In genomic region chr19:41316306-41316920, GRCh38 we compare ENCODE assay signal across 25 cellular contexts. TPM values are rescaled to one million over a fixed set of nuclear protein-coding genes. Genes with fewer than 3 reads are reported as not detected.
A peak's percentile ranks its signal among the peaks of the same experiment; 100 is the strongest.
DNase-seq lines count a peak whose midpoint lies in the region; ATAC-seq and TF ChIP-seq lines count a peak whose summit lies in the region.
"Had no signal": no experiment of that assay in that cellular context is flagged by ENCODE, and none has a peak within 500 bp of the region (broad histone marks: within the 10 kb centered on the region; RNA-seq: fewer than 3 reads in every experiment).

No MANE protein-coding gene starts in this region.

- POLR2A ChIA-PET in CD8-positive, alpha-beta memory T cell (lab: Charles Lee): no interaction called here
- POLR2A ChIA-PET in activated naive CD8-positive, alpha-beta T cell treated with anti-CD3 and anti-CD28 coated beads, Interleukin-2, amount 10 ng/mL, durations not matched to agents 7 days and 5 days (lab: Charles Lee): interaction anchor here (1.1 to 1.6 kb wide), 2 partner anchors 8 to 9 kb away, joined by 5 to 6 read pairs; no protein-coding TSS in a partner anchor

- H3K9ac ChIP-seq in mesenchymal stem cell (ENCODE audit: low read length): no peak overlapping the region
- H3K9ac ChIP-seq in smooth muscle cell (ENCODE audit: low read depth): no peak overlapping the region
- H3K9ac ChIP-seq: parathyroid adenoma had no signal

- intact Hi-C loops in CD14-positive monocyte (cut with micrococcal nuclease): loop anchor here in 1 of 2 donors (5.0 kb wide), 1 partner anchor 36 kb away; the partner anchor contains the start of gene TGFB1

- no peak overlapping the region for H3K14ac ChIP-seq in mesenchymal stem cell (ENCODE audit: low read length in 2 of 2)

- peaks cover 70 to 95% of the 10 kb centered on the region in 2 donors for H3K36me3 Mint-ChIP-seq in CD14-positive monocyte
- H3K36me3 Mint-ChIP-seq in CD8-positive, alpha-beta memory T cell: peaks cover 13 to 85% (median 14%) of the 10 kb centered on the region in 3 donors
- peaks cover 30% of the 10 kb centered on the region for H3K36me3 Mint-ChIP-seq in activated naive CD8-positive, alpha-beta T cell treated with anti-CD3 and anti-CD28 coated beads, Interleukin-2, amount 10 ng/mL, durations not matched to agents 7 days and 5 days

- peak overlapping the region; percentile 9 for H4K91ac ChIP-seq in mesenchymal stem cell (ENCODE audit: low read length)

- H3F3A ChIP-seq in smooth muscle cell (ENCODE audit: low read depth): peaks cover 19% of the 10 kb centered on the region

- no peaks in the 10 kb centered on the region for H3K27me3 ChIP-seq in CD8-positive, alpha-beta memory T cell (ENCODE audit: insufficient read depth, low read length, poor library complexity, severe bottlenecking)
- no peaks in the 10 kb centered on the region for H3K27me3 ChIP-seq in mesenchymal stem cell (ENCODE audit: control insufficient read depth in 1 of 2, insufficient read depth in 1 of 2, low read length in 2 of 2)
- no peaks in the 10 kb centered on the region for H3K27me3 ChIP-seq in smooth muscle cell (ENCODE audit: low read depth)
- H3K27me3 ChIP-seq: brain microvascular endothelial cell, esophagus squamous epithelium, gastrocnemius medialis, hepatocyte had no signal

- H4K8ac ChIP-seq in mesenchymal stem cell (ENCODE audit: low read length): no peak overlapping the region

- TF ChIP-seq CTCF in CD14-positive monocyte (IDR thresholded peaks at IDR 0.05): no peak
- no peak for TF ChIP-seq CTCF in smooth muscle cell (IDR thresholded peaks at IDR 0.05; ENCODE audit: borderline replicate concordance, insufficient read depth, poor library complexity, severe bottlenecking)

- H3K4me2 ChIP-seq in mesenchymal stem cell (ENCODE audit: low read length, poor library complexity, severe bottlenecking): no peak overlapping the region
- H3K4me2 ChIP-seq in smooth muscle cell: no peak overlapping the region
- H3K4me2 ChIP-seq: hepatocyte had no signal

- WGBS in mesenchymal stem cell: 98% methylated on average over 24 of the region's 24 CpGs
- 97% methylated on average over 24 of the region's 24 CpGs for WGBS in smooth muscle cell (ENCODE audit: low lambda C conversion rate)

- no peaks in the 10 kb centered on the region for H3K9me3 Mint-ChIP-seq in CD14-positive monocyte
- H3K9me3 Mint-ChIP-seq in CD8-positive, alpha-beta memory T cell: no peaks in the 10 kb centered on the region
- H3K9me3 Mint-ChIP-seq in activated naive CD8-positive, alpha-beta T cell treated with anti-CD3 and anti-CD28 coated beads, Interleukin-2, amount 10 ng/mL, durations not matched to agents 7 days and 5 days: no peaks in the 10 kb centered on the region
- H3K9me3 Mint-ChIP-seq: activated T-cell treated with anti-CD3 and anti-CD28 coated beads, Interleukin-2, amount 50 U/mL, for 4 hours; naive thymus-derived CD8-positive, alpha-beta T cell; type B pancreatic cell had no signal

- CTCF ChIA-PET in CD8-positive, alpha-beta memory T cell (lab: Charles Lee): no interaction called here

- peaks cover 22% of the 10 kb centered on the region for H3K4me1 Mint-ChIP-seq in CD14-positive monocyte
- H3K4me1 Mint-ChIP-seq in CD8-positive, alpha-beta memory T cell: peaks cover 31 to 60% (median 39%) of the 10 kb centered on the region in 3 donors
- peaks cover 21% of the 10 kb centered on the region for H3K4me1 Mint-ChIP-seq in activated naive CD8-positive, alpha-beta T cell treated with anti-CD3 and anti-CD28 coated beads, Interleukin-2, amount 10 ng/mL, durations not matched to agents 7 days and 5 days

- no peak overlapping the region for H3K4ac ChIP-seq in mesenchymal stem cell (ENCODE audit: low read depth in 1 of 2, low read length in 2 of 2)

- H2BK12ac ChIP-seq in mesenchymal stem cell (ENCODE audit: low read length in 2 of 2): no peak overlapping the region

- no peak overlapping the region for H2BK120ac ChIP-seq in mesenchymal stem cell (ENCODE audit: low read depth, low read length)

- no peak overlapping the region for H2BK15ac ChIP-seq in mesenchymal stem cell (ENCODE audit: low read depth, poor library complexity, severe bottlenecking)

- peak overlapping the region in 4 of 7 donors; percentile 15 to 51 (median 32) for H3K27ac Mint-ChIP-seq in CD14-positive monocyte
- H3K27ac Mint-ChIP-seq in CD8-positive, alpha-beta memory T cell: peak overlapping the region; percentile 5 to 92 (median 70)
- H3K27ac Mint-ChIP-seq in activated naive CD8-positive, alpha-beta T cell treated with anti-CD3 and anti-CD28 coated beads, Interleukin-2, amount 10 ng/mL, durations not matched to agents 7 days and 5 days: peak overlapping the region; percentile 58
- H3K27ac Mint-ChIP-seq: endodermal cell, type B pancreatic cell had no signal

- no peak overlapping the region for H2AFZ ChIP-seq in mesenchymal stem cell (ENCODE audit: low read depth, low read length)
- H2AFZ ChIP-seq in smooth muscle cell (ENCODE audit: low read depth): no peak overlapping the region
- H2AFZ ChIP-seq: hepatocyte, parathyroid adenoma had no signal

- H2AK5ac ChIP-seq in mesenchymal stem cell (ENCODE audit: low read length, severe bottlenecking): no peak overlapping the region

- DNase-seq in CD14-positive monocyte (ENCODE audit: low spot score) (no peak), mesenchymal stem cell (no peak), smooth muscle cell (lab: John Stamatoyannopoulos, UW; ENCODE audit: unreplicated experiment) (no peak), EL (no peak), NCI-H1436 treated with DMSO at 0.1 percent for 48 hours (lab: John Stamatoyannopoulos, UW) (no peak)
- DNase-seq in CD8-positive, alpha-beta memory T cell: no peak
- DNase-seq in activated naive CD8-positive, alpha-beta T cell treated with anti-CD3 and anti-CD28 coated beads, Interleukin-2, amount 10 ng/mL, durations not matched to agents 7 days and 5 days: no peak
- DNase-seq: activated T-cell treated with anti-CD3 and anti-CD28 coated beads, Interleukin-2, amount 50 U/mL, for 4 hours; brain microvascular endothelial cell; DMS153; endodermal cell; esophagus squamous epithelium; gastrocnemius medialis; naive thymus-derived CD8-positive, alpha-beta T cell; NCI-H1417; NCI-H446; NCI-H82; RPMI8226; WERI-Rb-1 had no signal

- H3K18ac ChIP-seq in mesenchymal stem cell (ENCODE audit: low read depth in 1 of 2, low read length in 2 of 2): no peak overlapping the region

- H3K4me3 Mint-ChIP-seq in CD14-positive monocyte: no peak overlapping the region
- peak overlapping the region in 2 of 7 donors; percentile 5 to 70 for H3K4me3 Mint-ChIP-seq in CD8-positive, alpha-beta memory T cell
- no peak overlapping the region for H3K4me3 Mint-ChIP-seq in activated naive CD8-positive, alpha-beta T cell treated with anti-CD3 and anti-CD28 coated beads, Interleukin-2, amount 10 ng/mL, durations not matched to agents 7 days and 5 days
- H3K4me3 Mint-ChIP-seq: activated T-cell treated with anti-CD3 and anti-CD28 coated beads, Interleukin-2, amount 50 U/mL, for 4 hours; endodermal cell; type B pancreatic cell had no signal

- peaks cover 4% of the 10 kb centered on the region for H3K4me1 ChIP-seq in CD8-positive, alpha-beta memory T cell (ENCODE audit: insufficient read depth, low read length)
- H3K4me1 ChIP-seq in mesenchymal stem cell (ENCODE audit: control insufficient read depth, insufficient read depth, low read depth, low read length) (peaks cover 17% of the 10 kb centered on the region), smooth muscle cell (ENCODE audit: low read depth) (peaks cover 3% of the 10 kb centered on the region)
- H3K4me1 ChIP-seq: parathyroid adenoma had no signal

- peaks cover 24% of the 10 kb centered on the region for H3K79me1 ChIP-seq in mesenchymal stem cell (replicated peaks; ENCODE audit: low read length, poor library complexity, severe bottlenecking)

- no peak for ATAC-seq in activated naive CD8-positive, alpha-beta T cell treated with anti-CD3 and anti-CD28 coated beads, Interleukin-2, amount 10 ng/mL, durations not matched to agents 7 days and 5 days (ENCODE audit: low read depth)
- ATAC-seq in HG03139 (IDR thresholded peaks at IDR 0.05; ENCODE audit: unreplicated experiment): no peak
- ATAC-seq: activated T-cell treated with anti-CD3 and anti-CD28 coated beads, Interleukin-2, amount 50 U/mL, for 4 hours; gastrocnemius medialis; naive thymus-derived CD8-positive, alpha-beta T cell; sciatic nerve had no signal

- peaks cover 46% of the 10 kb centered on the region for H3K36me3 ChIP-seq in CD8-positive, alpha-beta memory T cell (ENCODE audit: insufficient read depth, low read length)
- peaks cover 75 to 76% of the 10 kb centered on the region in 2 experiments for H3K36me3 ChIP-seq in mesenchymal stem cell (ENCODE audit: control insufficient read depth in 1 of 2, insufficient read depth in 2 of 2, low read depth in 1 of 2, low read length in 2 of 2)
- H3K36me3 ChIP-seq in smooth muscle cell (ENCODE audit: low read depth): no peaks in the 10 kb centered on the region

- no peak overlapping the region for H3K27ac ChIP-seq in CD8-positive, alpha-beta memory T cell (ENCODE audit: low read depth, low read length)
- H3K27ac ChIP-seq in mesenchymal stem cell (ENCODE audit: low read length, poor library complexity, severe bottlenecking): no peak overlapping the region
- no peak overlapping the region for H3K27ac ChIP-seq in smooth muscle cell (ENCODE audit: low read depth)
- H3K27ac ChIP-seq: brain microvascular endothelial cell, esophagus squamous epithelium, gastrocnemius medialis, hepatocyte, parathyroid adenoma, SK-N-MC, WERI-Rb-1 had no signal

- H2BK5ac ChIP-seq in mesenchymal stem cell (ENCODE audit: low read depth, low read length, poor library complexity, severe bottlenecking): no peak overlapping the region

- no peaks in the 10 kb centered on the region for H3K9me3 ChIP-seq in CD8-positive, alpha-beta memory T cell (ENCODE audit: low read length)
- no peaks in the 10 kb centered on the region for H3K9me3 ChIP-seq in mesenchymal stem cell (ENCODE audit: control insufficient read depth, low read length)
- no peaks in the 10 kb centered on the region for H3K9me3 ChIP-seq in smooth muscle cell (replicated peaks; ENCODE audit: low read depth)
- H3K9me3 ChIP-seq: esophagus squamous epithelium, gastrocnemius medialis had no signal

- no peaks in the 10 kb centered on the region for H3K27me3 Mint-ChIP-seq in CD14-positive monocyte (ENCODE audit: low read depth in 3 of 3)
- peaks cover 0 to 2% of the 10 kb centered on the region in 2 donors for H3K27me3 Mint-ChIP-seq in CD8-positive, alpha-beta memory T cell
- H3K27me3 Mint-ChIP-seq in activated naive CD8-positive, alpha-beta T cell treated with anti-CD3 and anti-CD28 coated beads, Interleukin-2, amount 10 ng/mL, durations not matched to agents 7 days and 5 days: no peaks in the 10 kb centered on the region
- H3K27me3 Mint-ChIP-seq: naive thymus-derived CD8-positive, alpha-beta T cell; type B pancreatic cell had no signal

- H3K4me3 ChIP-seq in CD8-positive, alpha-beta memory T cell (ENCODE audit: low read length): no peak overlapping the region
- H3K4me3 ChIP-seq in mesenchymal stem cell (ENCODE audit: insufficient read depth in 1 of 2, low read depth in 1 of 2, low read length in 2 of 2) (no peak overlapping the region), smooth muscle cell (no peak overlapping the region)
- H3K4me3 ChIP-seq: esophagus squamous epithelium, gastrocnemius medialis, hepatocyte, SK-N-MC had no signal

- peaks cover 55% of the 10 kb centered on the region for H4K20me1 ChIP-seq in smooth muscle cell (ENCODE audit: low read depth)

- peaks cover 48% of the 10 kb centered on the region for H3K79me2 ChIP-seq in smooth muscle cell (ENCODE audit: low read depth)

- no peak overlapping the region for H3K23ac ChIP-seq in mesenchymal stem cell (ENCODE audit: low read length in 2 of 2)

RNA-seq across cellular contexts. Expression of gene CCDC97, which starts 6.4 kb away (rescaled TPM):
- 10 to 100 TPM in 1 of 2 donors, 1 to 10 TPM in 1; 8.8 to 13.0 TPM for polyA plus RNA-seq in CD14-positive monocyte
- total RNA-seq in CD8-positive, alpha-beta memory T cell: 10 to 100 TPM; 31.7 to 32.1 TPM
- polyA plus RNA-seq in CD8-positive, alpha-beta memory T cell: 29.7 TPM
- 10 to 100 TPM; 37.8 to 40.8 TPM for total RNA-seq in activated naive CD8-positive, alpha-beta T cell treated with anti-CD3 and anti-CD28 coated beads, Interleukin-2, amount 10 ng/mL, durations not matched to agents 7 days and 5 days
- 15.9 TPM for polyA plus RNA-seq in mesenchymal stem cell (2013, experiment 1 of 2)
- polyA plus RNA-seq in mesenchymal stem cell (2013, experiment 2 of 2): 16.0 TPM
- total RNA-seq in smooth muscle cell: 3.0 and 7.5 TPM in 2 replicates
- 15.3 and 18.2 TPM in 2 replicates for polyA plus RNA-seq in smooth muscle cell

RNA-seq across cellular contexts. Expression of gene TGFB1, which starts 37.3 kb away (rescaled TPM):
- 10 to 100 TPM; 30.6 to 42.2 TPM for polyA plus RNA-seq in CD14-positive monocyte
- 100 to 1,000 TPM; 152 to 161 TPM for total RNA-seq in CD8-positive, alpha-beta memory T cell
- polyA plus RNA-seq in CD8-positive, alpha-beta memory T cell: 104 TPM
- total RNA-seq in activated naive CD8-positive, alpha-beta T cell treated with anti-CD3 and anti-CD28 coated beads, Interleukin-2, amount 10 ng/mL, durations not matched to agents 7 days and 5 days: 100 to 1,000 TPM; 172 to 179 TPM
- 208 TPM for polyA plus RNA-seq in mesenchymal stem cell (2013, experiment 1 of 2)
- polyA plus RNA-seq in mesenchymal stem cell (2013, experiment 2 of 2): 203 TPM
- total RNA-seq in smooth muscle cell: 37.6 and 51.7 TPM in 2 replicates
- polyA plus RNA-seq in smooth muscle cell: 199 and 216 TPM in 2 replicates

RNA-seq across cellular contexts. Expression of gene B9D2, which starts 47.5 kb away (rescaled TPM):
- polyA plus RNA-seq in CD14-positive monocyte (10 to 100 TPM; 25.1 to 32.5 TPM), smooth muscle cell (12.2 and 13.9 TPM in 2 replicates)
- total RNA-seq in CD8-positive, alpha-beta memory T cell: 1 to 10 TPM; 8.5 to 9.7 TPM
- 15.4 TPM for polyA plus RNA-seq in CD8-positive, alpha-beta memory T cell
- total RNA-seq in activated naive CD8-positive, alpha-beta T cell treated with anti-CD3 and anti-CD28 coated beads, Interleukin-2, amount 10 ng/mL, durations not matched to agents 7 days and 5 days: 10 to 100 TPM; 11.5 to 13.0 TPM
- 4.2 TPM for polyA plus RNA-seq in mesenchymal stem cell (2013, experiment 1 of 2)
- polyA plus RNA-seq in mesenchymal stem cell (2013, experiment 2 of 2): 4.5 TPM
- total RNA-seq in smooth muscle cell: 1.6 and 2.1 TPM in 2 replicates

RNA-seq across cellular contexts. Expression of gene HNRNPUL1, which starts 52.2 kb away (rescaled TPM):
- polyA plus RNA-seq in CD14-positive monocyte (10 to 100 TPM; 22.6 to 30.3 TPM), smooth muscle cell (121 and 125 TPM in 2 replicates)
- total RNA-seq in CD8-positive, alpha-beta memory T cell: 100 to 1,000 TPM; 270 to 279 TPM
- 100 TPM for polyA plus RNA-seq in CD8-positive, alpha-beta memory T cell
- 100 to 1,000 TPM; 301 to 333 TPM for total RNA-seq in activated naive CD8-positive, alpha-beta T cell treated with anti-CD3 and anti-CD28 coated beads, Interleukin-2, amount 10 ng/mL, durations not matched to agents 7 days and 5 days
- 178 TPM for polyA plus RNA-seq in mesenchymal stem cell (2013, experiment 1 of 2)
- polyA plus RNA-seq in mesenchymal stem cell (2013, experiment 2 of 2): 179 TPM
- total RNA-seq in smooth muscle cell: 78.6 and 101 TPM in 2 replicates

RNA-seq across cellular contexts. Expression of gene TMEM91, which starts 59.9 kb away (rescaled TPM):
- 10 to 100 TPM; 29.1 to 34.9 TPM for polyA plus RNA-seq in CD14-positive monocyte
- 1 to 10 TPM; 2.6 to 3.8 TPM for total RNA-seq in CD8-positive, alpha-beta memory T cell
- polyA plus RNA-seq in CD8-positive, alpha-beta memory T cell: 3.7 TPM
- total RNA-seq in activated naive CD8-positive, alpha-beta T cell treated with anti-CD3 and anti-CD28 coated beads, Interleukin-2, amount 10 ng/mL, durations not matched to agents 7 days and 5 days: 10 to 100 TPM; 11.4 to 13.0 TPM
- 6.4 TPM for polyA plus RNA-seq in mesenchymal stem cell (2013, experiment 1 of 2)
- 6.8 TPM for polyA plus RNA-seq in mesenchymal stem cell (2013, experiment 2 of 2)
- total RNA-seq in smooth muscle cell: 11.0 and 19.2 TPM in 2 replicates
- polyA plus RNA-seq in smooth muscle cell: 24.3 and 25.6 TPM in 2 replicates
